Comparison of ENCODE assay signal across 8 cellular contexts in genomic region chr19:41352279-41352608, GRCh38. TPM values are rescaled to one million over a fixed set of nuclear protein-coding genes. Genes with fewer than 3 reads are reported as not detected.
DNase-seq lines count a peak whose midpoint lies in the region; ATAC-seq and TF ChIP-seq lines count a peak whose summit lies in the region.

No MANE protein-coding gene starts in this region.

- peaks cover 6% of the 10 kb centered on the region for H3K4me1 ChIP-seq in mesodermal cell (ENCODE audit: control insufficient read depth, insufficient read depth, low read length, poor library complexity, severe bottlenecking)
- peaks cover 3% of the 10 kb centered on the region for H3K4me1 ChIP-seq in urinary bladder (ENCODE audit: insufficient read depth)

- peaks cover 16% of the 10 kb centered on the region for H3K36me3 ChIP-seq in brain microvascular endothelial cell (replicated peaks)
- peaks cover 35% of the 10 kb centered on the region for H3K36me3 ChIP-seq in mesodermal cell (ENCODE audit: control insufficient read depth, insufficient read depth, low read length)
- H3K36me3 ChIP-seq in urinary bladder (ENCODE audit: insufficient read depth) = no peaks in the 10 kb centered on the region

- peaks cover 54% of the 10 kb centered on the region for H3K4me1 Mint-ChIP-seq in activated naive CD4-positive, alpha-beta T cell treated with anti-CD3 and anti-CD28 coated beads, Interleukin-2, amount 50 U/mL, for 24 hours

- 2% methylated on average over 8 of the region's 12 CpGs; no CpG with 5 or more reads in 1 of the 2 experiments for WGBS in mesodermal cell (ENCODE audit: insufficient coverage in 2 of 2), 2 experiments
- WGBS in urinary bladder = under 1% methylated on average over 12 of the region's 12 CpGs

- no peak for DNase-seq in activated naive CD4-positive, alpha-beta T cell treated with Interleukin-2 at 50 U/mL for 16 hours
- DNase-seq in brain microvascular endothelial cell (no peak), activated gamma-delta T cell treated with Interleukin-2 at 50 U/mL for 16 hours (no peak)

- in situ Hi-C loops in brain microvascular endothelial cell (cut with HindIII; ENCODE audit: low pct_ligation_motif_present, low sequenced_read_pairs) = no loop called here

- no peak for TF ChIP-seq CTCF in brain microvascular endothelial cell (IDR thresholded peaks at IDR 0.05; ENCODE audit: low read depth, low read length, missing control alignments)

- H3K36me3 Mint-ChIP-seq in activated naive CD4-positive, alpha-beta T cell treated with anti-CD3 and anti-CD28 coated beads, Interleukin-2, amount 50 U/mL, for 24 hours = peaks cover 6% of the 10 kb centered on the region

- peak overlapping the region; percentile 95 for H3K4me3 Mint-ChIP-seq in activated naive CD4-positive, alpha-beta T cell treated with anti-CD3 and anti-CD28 coated beads, Interleukin-2, amount 50 U/mL, for 24 hours

- H3K27me3 ChIP-seq in brain microvascular endothelial cell (replicated peaks) = no peaks in the 10 kb centered on the region

- H3K9me3 Mint-ChIP-seq in activated naive CD4-positive, alpha-beta T cell treated with anti-CD3 and anti-CD28 coated beads, Interleukin-2, amount 50 U/mL, for 24 hours = no peaks in the 10 kb centered on the region

- no peaks in the 10 kb centered on the region for H3K9me3 ChIP-seq in mesodermal cell (ENCODE audit: control insufficient read depth, low read length)

- ATAC-seq in HG03521 (IDR thresholded peaks at IDR 0.05; ENCODE audit: unreplicated experiment) (no peak), GM21723 (IDR thresholded peaks at IDR 0.05; ENCODE audit: unreplicated experiment) (no peak)

- H3K4me3 ChIP-seq in brain microvascular endothelial cell (ENCODE audit: low read depth, low read length) = peak overlapping the region; percentile 89
- H3K4me3 ChIP-seq in mesodermal cell (ENCODE audit: extremely low read depth, insufficient read depth, low read length, poor library complexity, severe bottlenecking) = peak overlapping the region; percentile 96
- H3K4me3 ChIP-seq in urinary bladder (ENCODE audit: low read depth, low read length) = peak overlapping the region; percentile 91

- H3K27me3 Mint-ChIP-seq in activated naive CD4-positive, alpha-beta T cell treated with anti-CD3 and anti-CD28 coated beads, Interleukin-2, amount 50 U/mL, for 24 hours = no peaks in the 10 kb centered on the region

- H3K27ac Mint-ChIP-seq in activated naive CD4-positive, alpha-beta T cell treated with anti-CD3 and anti-CD28 coated beads, Interleukin-2, amount 50 U/mL, for 24 hours = peak overlapping the region; percentile 97

- H3K27ac ChIP-seq in brain microvascular endothelial cell = peak overlapping the region; percentile 68
- no peak overlapping the region for H3K27ac ChIP-seq in mesodermal cell (ENCODE audit: low read depth, low read length, severe bottlenecking)
- no peak overlapping the region for H3K27ac ChIP-seq in urinary bladder (ENCODE audit: low read depth)

RNA-seq across cellular contexts. Expression of gene TGFB1, which starts 1.5 kb away (rescaled TPM):
- polyA plus RNA-seq in mesodermal cell (2013, experiment 1 of 2) = 344 TPM
- polyA plus RNA-seq in mesodermal cell (2013, experiment 2 of 2) = 264 TPM
- total RNA-seq in urinary bladder = 9.2 TPM
- 58.9 TPM for polyA plus RNA-seq in urinary bladder

RNA-seq across cellular contexts. Expression of gene B9D2, which starts 11.7 kb away (rescaled TPM):
- 5.7 TPM for polyA plus RNA-seq in mesodermal cell (2013, experiment 1 of 2)
- 6.2 TPM for polyA plus RNA-seq in mesodermal cell (2013, experiment 2 of 2)
- 1.9 TPM for total RNA-seq in urinary bladder
- 10.0 TPM for polyA plus RNA-seq in urinary bladder

RNA-seq across cellular contexts. Expression of gene TMEM91, which starts 24.1 kb away (rescaled TPM):
- polyA plus RNA-seq in mesodermal cell (2013, experiment 1 of 2) = 11.1 TPM
- polyA plus RNA-seq in mesodermal cell (2013, experiment 2 of 2) = 7.8 TPM
- 6.6 TPM for total RNA-seq in urinary bladder
- 36.2 TPM for polyA plus RNA-seq in urinary bladder

RNA-seq across cellular contexts. Expression of gene CCDC97, which starts 42.3 kb away (rescaled TPM):
- polyA plus RNA-seq in mesodermal cell (2013, experiment 1 of 2) = 14.6 TPM
- 13.1 TPM for polyA plus RNA-seq in mesodermal cell (2013, experiment 2 of 2)
- total RNA-seq in urinary bladder = 7.2 TPM
- polyA plus RNA-seq in urinary bladder = 18.0 TPM

RNA-seq across cellular contexts. Expression of gene EXOSC5, which starts 44.9 kb away (rescaled TPM):
- polyA plus RNA-seq in mesodermal cell (2013, experiment 1 of 2) = 20.8 TPM
- polyA plus RNA-seq in mesodermal cell (2013, experiment 2 of 2) = 17.5 TPM
- 11.2 TPM for total RNA-seq in urinary bladder
- polyA plus RNA-seq in urinary bladder = 31.0 TPM
